In genomic region chr22:47373648-47374272, GRCh38 we compare ENCODE assay signal across 25 cellular contexts.
DNase-seq lines count a peak whose midpoint lies in the region; ATAC-seq and TF ChIP-seq lines count a peak whose summit lies in the region.
"Had no signal": no experiment of that assay in that cellular context is flagged by ENCODE, and none has a peak within 500 bp of the region (broad histone marks: within the 10 kb centered on the region; RNA-seq: fewer than 3 reads in every experiment).

No MANE protein-coding gene starts in this region.

- ATAC-seq in left cardiac atrium (no peak), GM18868 (IDR thresholded peaks at IDR 0.05; ENCODE audit: unreplicated experiment) (no peak)
- ATAC-seq: GM12878, Right ventricle myocardium inferior, SK-N-SH treated with all-trans-retinoic acid at 6 μM for 48 hours had no signal

- H3K4me3 ChIP-seq in WERI-Rb-1 (ENCODE audit: low read depth, low read length) = no peak overlapping the region
- H3K4me3 ChIP-seq: GM12878, SJCRH30 had no signal

- peak; percentile 31 for DNase-seq in cardiac septum (ENCODE audit: low spot score)
- no peak for DNase-seq in left cardiac atrium
- DNase-seq in WERI-Rb-1 = peak; percentile 1
- peak; percentile 58 for DNase-seq in posterior vena cava (ENCODE audit: low spot score)
- DNase-seq in NCI-H2029 (lab: John Stamatoyannopoulos, UW) = no peak
- DNase-seq in COR-L47 (lab: John Stamatoyannopoulos, UW) = no peak
- DNase-seq: C1 segment of cervical spinal cord; CD4-positive, alpha-beta memory T cell; DMS 273 treated with DMSO at 0.1 percent for 48 hours; DMS79; EL; GDM1; HCEC 1CT; MM.1S; NCI-H2029 treated with DMSO at 0.1 percent for 48 hours; NCI-H2171; NCI-H226; NCI-H510A; NCI-H774; SJCRH30 had no signal

- intact Hi-C loops in cardiac septum (cut with DNase I) (no loop called here), left cardiac atrium (cut with DNase I) (no loop called here), posterior vena cava (cut with DNase I) (no loop called here)

- no peaks in the 10 kb centered on the region for H3K27me3 ChIP-seq in WERI-Rb-1 (ENCODE audit: insufficient read depth, low read depth, severe bottlenecking)
- H3K27me3 ChIP-seq: SJCRH30 had no signal

- no peaks in the 10 kb centered on the region for H3K9me3 ChIP-seq in WERI-Rb-1 (ENCODE audit: severe bottlenecking)
- H3K9me3 ChIP-seq: SJCRH30 had no signal

- no peaks in the 10 kb centered on the region for H3K36me3 ChIP-seq in WERI-Rb-1
- H3K36me3 ChIP-seq: SJCRH30 had no signal

- H3K27ac ChIP-seq in WERI-Rb-1 = no peak overlapping the region
- H3K27ac ChIP-seq: KMS-11, SJCRH30 had no signal

- no peak for TF ChIP-seq CTCF in WERI-Rb-1 (IDR thresholded peaks at IDR 0.05; ENCODE audit: low read depth, low read length)

Comparison
In these comparisons a context has a peak if more than half of its experiments do, and no peak if none do; other contexts are left out.
1. DNase-seq: peak in cardiac septum (single experiment), WERI-Rb-1 (single experiment) and posterior vena cava (single experiment); none in left cardiac atrium (single experiment), NCI-H2029 (single experiment) and COR-L47 (single experiment).